In genomic region chr1:35887508-35887907, GRCh38 we compare ENCODE assay signal across 14 cellular contexts. TPM values are rescaled to one million over a fixed set of nuclear protein-coding genes. Genes with fewer than 3 reads are reported as not detected.
DNase-seq lines count a peak whose midpoint lies in the region; ATAC-seq and TF ChIP-seq lines count a peak whose summit lies in the region.
"Had no signal": no experiment of that assay in that cellular context is flagged by ENCODE, and none has a peak within 500 bp of the region (broad histone marks: within the 10 kb centered on the region; RNA-seq: fewer than 3 reads in every experiment).

No MANE protein-coding gene starts in this region.

- H3K36me3 ChIP-seq in WERI-Rb-1 (peaks cover 63% of the 10 kb centered on the region), SJCRH30 (peaks cover 11% of the 10 kb centered on the region)
- H3K36me3 ChIP-seq: colonic mucosa had no signal

- peaks cover 11% of the 10 kb centered on the region; the same call in 1 of the 2 replicates for H3K4me1 ChIP-seq in SJCRH30

- no peaks in the 10 kb centered on the region for H3K27me3 Mint-ChIP-seq in activated naive CD8-positive, alpha-beta T cell
- no peaks in the 10 kb centered on the region for H3K27me3 Mint-ChIP-seq in activated naive CD8-positive, alpha-beta T cell treated with anti-CD3 and anti-CD28 coated beads for 36 hours
- H3K27me3 Mint-ChIP-seq in memory B cell (no peaks in the 10 kb centered on the region), type B pancreatic cell (no peaks in the 10 kb centered on the region)

- no peak for ATAC-seq in memory B cell (ENCODE audit: low read depth)

- no peak overlapping the region for H3K4me3 Mint-ChIP-seq in activated naive CD8-positive, alpha-beta T cell
- no peak overlapping the region for H3K4me3 Mint-ChIP-seq in activated naive CD8-positive, alpha-beta T cell treated with anti-CD3 and anti-CD28 coated beads for 36 hours
- H3K4me3 Mint-ChIP-seq in memory B cell (peak overlapping the region; percentile 39), type B pancreatic cell (peak overlapping the region; percentile 22)

- DNase-seq in activated naive CD8-positive, alpha-beta T cell treated with anti-CD3 and anti-CD28 coated beads for 36 hours, result no peak
- DNase-seq in WERI-Rb-1 (no peak), memory B cell (ENCODE audit: low spot score in 2 of 2) (no peak), type B pancreatic cell (ENCODE audit: extremely low spot score, unreplicated experiment) (no peak), coronary artery (ENCODE audit: low spot score) (no peak), SJCRH30 (no peak), mesenteric fat pad (ENCODE audit: low spot score) (no peak)
- DNase-seq: activated CD4-positive, alpha-beta T cell treated with anti-CD3 and anti-CD28 coated beads for 4 hours; activated T-cell treated with anti-CD3 and anti-CD28 coated beads, Interleukin-2, amount 50 U/mL, for 48 hours; anterior cingulate cortex; thyroid gland had no signal

- no peaks in the 10 kb centered on the region for H3K9me3 Mint-ChIP-seq in activated naive CD8-positive, alpha-beta T cell (ENCODE audit: low read depth)
- H3K9me3 Mint-ChIP-seq in activated naive CD8-positive, alpha-beta T cell treated with anti-CD3 and anti-CD28 coated beads for 36 hours, result no peaks in the 10 kb centered on the region
- no peaks in the 10 kb centered on the region for H3K9me3 Mint-ChIP-seq in memory B cell
- no peaks in the 10 kb centered on the region for H3K9me3 Mint-ChIP-seq in type B pancreatic cell

- TF ChIP-seq CTCF in WERI-Rb-1 (IDR thresholded peaks at IDR 0.05; ENCODE audit: low read depth, low read length) (no peak), type B pancreatic cell (conservative IDR thresholded peaks at IDR 0.05) (no peak), coronary artery (IDR thresholded peaks at IDR 0.05) (no peak)

- peak overlapping the region; percentile 81 for H3K27ac ChIP-seq in WERI-Rb-1
- H3K27ac ChIP-seq in coronary artery, result no peak overlapping the region
- H3K27ac ChIP-seq in SJCRH30, result no peak overlapping the region
- H3K27ac ChIP-seq: colonic mucosa, thyroid gland had no signal

- H3K4me1 Mint-ChIP-seq in activated naive CD8-positive, alpha-beta T cell (ENCODE audit: low read depth), result peaks cover 41% of the 10 kb centered on the region
- peaks cover 38% of the 10 kb centered on the region for H3K4me1 Mint-ChIP-seq in activated naive CD8-positive, alpha-beta T cell treated with anti-CD3 and anti-CD28 coated beads for 36 hours
- peaks cover 38% of the 10 kb centered on the region for H3K4me1 Mint-ChIP-seq in memory B cell
- H3K4me1 Mint-ChIP-seq in type B pancreatic cell (ENCODE audit: unreplicated experiment), result peaks cover 35% of the 10 kb centered on the region

- H3K27me3 ChIP-seq in WERI-Rb-1 (ENCODE audit: insufficient read depth, low read depth, severe bottlenecking) (no peaks in the 10 kb centered on the region), SJCRH30 (no peaks in the 10 kb centered on the region)
- H3K27me3 ChIP-seq: colonic mucosa, esophagus muscularis mucosa, thyroid gland had no signal

- H3K36me3 Mint-ChIP-seq in activated naive CD8-positive, alpha-beta T cell, result peaks cover 8% of the 10 kb centered on the region
- peaks cover 6% of the 10 kb centered on the region for H3K36me3 Mint-ChIP-seq in activated naive CD8-positive, alpha-beta T cell treated with anti-CD3 and anti-CD28 coated beads for 36 hours
- peaks cover 13% of the 10 kb centered on the region for H3K36me3 Mint-ChIP-seq in memory B cell
- peaks cover 14% of the 10 kb centered on the region for H3K36me3 Mint-ChIP-seq in type B pancreatic cell

- H3K27ac Mint-ChIP-seq in activated naive CD8-positive, alpha-beta T cell, result peak overlapping the region; percentile 22
- no peak overlapping the region for H3K27ac Mint-ChIP-seq in activated naive CD8-positive, alpha-beta T cell treated with anti-CD3 and anti-CD28 coated beads for 36 hours
- H3K27ac Mint-ChIP-seq in memory B cell (peak overlapping the region; percentile 76), type B pancreatic cell (no peak overlapping the region)

- H3K9me3 ChIP-seq in WERI-Rb-1 (ENCODE audit: severe bottlenecking) (no peaks in the 10 kb centered on the region), SJCRH30 (replicated peaks) (no peaks in the 10 kb centered on the region)
- H3K9me3 ChIP-seq: colonic mucosa, esophagus muscularis mucosa, thyroid gland had no signal

- H3K4me3 ChIP-seq in WERI-Rb-1 (ENCODE audit: low read depth, low read length) (no peak overlapping the region), coronary artery (no peak overlapping the region), SJCRH30 (no peak overlapping the region)
- H3K4me3 ChIP-seq: colonic mucosa, esophagus muscularis mucosa, thyroid gland had no signal

RNA-seq across cellular contexts. Expression of gene AGO1, which starts 4.5 kb away (rescaled TPM):
- 10 to 100 TPM; 40.4 to 40.8 TPM for total RNA-seq in activated naive CD8-positive, alpha-beta T cell treated with anti-CD3 and anti-CD28 coated beads for 36 hours
- total RNA-seq in type B pancreatic cell (ENCODE audit: low replicate concordance), result 37.3 and 47.7 TPM in 2 replicates
- total RNA-seq in SJCRH30 (2014; rRNA removed; shearing (Covaris generic)), result 33.3 and 35.1 TPM in 2 replicates
- total RNA-seq in mesenteric fat pad, result 24.3 TPM

RNA-seq across cellular contexts. Expression of gene AGO3, which starts 43.4 kb away (rescaled TPM):
- 10 to 100 TPM; 24.5 to 26.0 TPM for total RNA-seq in activated naive CD8-positive, alpha-beta T cell treated with anti-CD3 and anti-CD28 coated beads for 36 hours
- total RNA-seq in type B pancreatic cell (ENCODE audit: low replicate concordance) (20.1 and 30.6 TPM in 2 replicates), mesenteric fat pad (45.7 TPM)
- total RNA-seq in SJCRH30 (2014; rRNA removed; shearing (Covaris generic)), result 30.4 and 36.4 TPM in 2 replicates

Comparison
In these comparisons a context has a peak if more than half of its experiments do, and no peak if none do; other contexts are left out.
1. H3K27ac Mint-ChIP-seq: peak in activated naive CD8-positive, alpha-beta T cell (single experiment) and memory B cell (single experiment); none in activated naive CD8-positive, alpha-beta T cell treated with anti-CD3 and anti-CD28 coated beads for 36 hours (single experiment) and type B pancreatic cell (single experiment).
2. H3K4me3 Mint-ChIP-seq: peak in memory B cell (single experiment) and type B pancreatic cell (single experiment); none in activated naive CD8-positive, alpha-beta T cell (single experiment) and activated naive CD8-positive, alpha-beta T cell treated with anti-CD3 and anti-CD28 coated beads for 36 hours (single experiment).